Comparison of ENCODE assay signal across 12 cellular contexts in the genomic region with DNA sequence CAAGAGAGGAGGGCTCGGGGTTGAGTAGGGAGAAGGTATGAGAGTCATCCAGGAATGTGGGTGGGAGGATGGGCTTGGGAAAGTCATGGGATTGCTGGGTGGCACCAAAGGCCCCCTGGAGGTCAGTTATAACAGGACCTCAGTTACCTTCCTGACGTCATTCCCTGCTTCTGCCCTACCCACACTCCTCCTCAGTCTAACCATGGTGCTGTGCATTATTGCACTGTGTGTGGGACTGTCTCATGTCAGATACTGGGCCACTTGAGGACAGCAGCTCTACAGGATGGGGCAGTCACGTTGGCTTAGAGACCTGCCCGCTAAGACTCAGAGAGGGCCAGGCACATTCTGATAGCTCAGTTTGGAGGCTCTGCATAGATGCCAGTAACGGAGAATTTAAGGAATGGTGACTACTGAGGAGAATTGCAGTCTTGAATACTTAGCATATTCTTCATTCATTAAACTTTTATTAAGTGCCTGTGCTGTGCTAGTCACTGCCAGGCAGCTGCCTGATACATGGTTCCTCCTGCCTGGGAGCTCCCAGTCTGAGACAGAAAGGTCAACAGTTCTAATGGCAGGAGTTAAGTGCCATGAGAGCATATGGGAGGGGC.
DNase-seq lines count a peak whose midpoint lies in the region; ATAC-seq and TF ChIP-seq lines count a peak whose summit lies in the region.
"Had no signal": no experiment of that assay in that cellular context is flagged by ENCODE, and none has a peak within 500 bp of the region (broad histone marks: within the 10 kb centered on the region; RNA-seq: fewer than 3 reads in every experiment).

No MANE protein-coding gene starts in this region.

- H3K27ac ChIP-seq in brain microvascular endothelial cell, result peak overlapping the region; percentile 42
- no peak overlapping the region for H3K27ac ChIP-seq in colonic mucosa
- H3K27ac ChIP-seq: BLaER1 treated with 17β-estradiol and CSF1 and Interleukin-3, amounts not matched to agents 10 nM and 100 nM; neutrophil had no signal

- in situ Hi-C loops in brain microvascular endothelial cell (cut with HindIII; ENCODE audit: low pct_ligation_motif_present, low sequenced_read_pairs), result no loop called here

- H3K9me3 Mint-ChIP-seq in activated CD4-positive, alpha-beta T cell treated with anti-CD3 and anti-CD28 coated beads for 36 hours (ENCODE audit: low read depth), result no peaks in the 10 kb centered on the region
- H3K9me3 Mint-ChIP-seq in immature natural killer cell, result no peaks in the 10 kb centered on the region

- H3K36me3 ChIP-seq in brain microvascular endothelial cell (replicated peaks) (no peaks in the 10 kb centered on the region), colonic mucosa (no peaks in the 10 kb centered on the region)
- H3K36me3 ChIP-seq: BLaER1 treated with 17β-estradiol and CSF1 and Interleukin-3, amounts not matched to agents 10 nM and 100 nM; neutrophil had no signal

- intact Hi-C loops in colonic mucosa (cut with DNase I), result no loop called here
- intact Hi-C loops in activated CD4-positive, alpha-beta T cell treated with anti-CD3 and anti-CD28 coated beads for 36 hours (cut with DNase I, micrococcal nuclease), result no loop called here

- ATAC-seq in activated CD4-positive, alpha-beta T cell treated with anti-CD3 and anti-CD28 coated beads for 36 hours, result no peak

- H3K4me3 Mint-ChIP-seq in activated CD4-positive, alpha-beta T cell treated with anti-CD3 and anti-CD28 coated beads for 36 hours, result no peak overlapping the region
- no peak overlapping the region for H3K4me3 Mint-ChIP-seq in immature natural killer cell

- H3K9ac ChIP-seq in colonic mucosa (ENCODE audit: low read depth in 2 of 2, low read length in 2 of 2), result no peak overlapping the region
- H3K9ac ChIP-seq: BLaER1 treated with 17β-estradiol and CSF1 and Interleukin-3, amounts not matched to agents 10 nM and 100 nM had no signal

- no peak overlapping the region for H3K27ac Mint-ChIP-seq in activated CD4-positive, alpha-beta T cell treated with anti-CD3 and anti-CD28 coated beads for 36 hours
- no peak overlapping the region for H3K27ac Mint-ChIP-seq in immature natural killer cell

- H3K9me3 ChIP-seq in colonic mucosa, result no peaks in the 10 kb centered on the region
- H3K9me3 ChIP-seq: BLaER1 treated with 17β-estradiol and CSF1 and Interleukin-3, amounts not matched to agents 10 nM and 100 nM; neutrophil had no signal

- H3K36me3 Mint-ChIP-seq in activated CD4-positive, alpha-beta T cell treated with anti-CD3 and anti-CD28 coated beads for 36 hours (ENCODE audit: low read depth), result no peaks in the 10 kb centered on the region
- no peaks in the 10 kb centered on the region for H3K36me3 Mint-ChIP-seq in immature natural killer cell

- H3K4me1 Mint-ChIP-seq in activated CD4-positive, alpha-beta T cell treated with anti-CD3 and anti-CD28 coated beads for 36 hours, result no peaks in the 10 kb centered on the region
- no peaks in the 10 kb centered on the region for H3K4me1 Mint-ChIP-seq in immature natural killer cell

- CTCF ChIA-PET in activated CD4-positive, alpha-beta T cell treated with anti-CD3 and anti-CD28 coated beads for 36 hours (lab: Charles Lee), result no interaction called here

- DNase-seq in AG08395 (ENCODE audit: low spot score) (peak; percentile 11), HK-2 (ENCODE audit: unreplicated experiment) (peak; percentile 48), brain microvascular endothelial cell (peak; percentile 36), kidney tubule cell (ENCODE audit: low spot score) (peak; percentile 76), colonic mucosa (no peak), immature natural killer cell (no peak)
- no peak for DNase-seq in activated naive CD4-positive, alpha-beta T cell (lab: John Stamatoyannopoulos, UW)
- DNase-seq in activated CD4-positive, alpha-beta T cell treated with anti-CD3 and anti-CD28 coated beads for 36 hours, result no peak
- DNase-seq: activated T-cell treated with anti-CD3 and anti-CD28 coated beads for 4 hours, NCI-H1048 had no signal

- no peaks in the 10 kb centered on the region for H3K27me3 ChIP-seq in brain microvascular endothelial cell (replicated peaks)
- no peaks in the 10 kb centered on the region for H3K27me3 ChIP-seq in colonic mucosa
- H3K27me3 ChIP-seq: BLaER1 treated with 17β-estradiol and CSF1 and Interleukin-3, amounts not matched to agents 10 nM and 100 nM; neutrophil had no signal

- peaks cover 2% of the 10 kb centered on the region for H3K27me3 Mint-ChIP-seq in activated CD4-positive, alpha-beta T cell treated with anti-CD3 and anti-CD28 coated beads for 36 hours
- H3K27me3 Mint-ChIP-seq in immature natural killer cell (ENCODE audit: low read depth in 3 of 3), result peaks cover 0 to 8% (median 0%) of the 10 kb centered on the region in 3 donors

- no peaks in the 10 kb centered on the region for H3K4me1 ChIP-seq in colonic mucosa
- H3K4me1 ChIP-seq: BLaER1 treated with 17β-estradiol and CSF1 and Interleukin-3, amounts not matched to agents 10 nM and 100 nM had no signal

- POLR2A ChIA-PET in activated CD4-positive, alpha-beta T cell treated with anti-CD3 and anti-CD28 coated beads for 36 hours (lab: Charles Lee), result no interaction called here

- no peak overlapping the region for H3K4me3 ChIP-seq in brain microvascular endothelial cell (ENCODE audit: low read depth, low read length)
- no peak overlapping the region for H3K4me3 ChIP-seq in colonic mucosa
- H3K4me3 ChIP-seq: BLaER1 treated with 17β-estradiol and CSF1 and Interleukin-3, amounts not matched to agents 10 nM and 100 nM had no signal

- TF ChIP-seq CTCF in brain microvascular endothelial cell (IDR thresholded peaks at IDR 0.05; ENCODE audit: low read depth, low read length, missing control alignments) (peak; percentile 36), colonic mucosa (IDR thresholded peaks at IDR 0.05) (no peak)

Comparison
In these comparisons a context has a peak if more than half of its experiments do, and no peak if none do; other contexts are left out.
1. DNase-seq: peak in AG08395 (single experiment), HK-2 (single experiment), brain microvascular endothelial cell (single experiment) and kidney tubule cell (single experiment); none in colonic mucosa (single experiment), activated naive CD4-positive, alpha-beta T cell (0 of 4), activated CD4-positive, alpha-beta T cell treated with anti-CD3 and anti-CD28 coated beads for 36 hours (single experiment) and immature natural killer cell (0 of 3).